7 cellular contexts compared by ENCODE assay signal in the genomic region with DNA sequence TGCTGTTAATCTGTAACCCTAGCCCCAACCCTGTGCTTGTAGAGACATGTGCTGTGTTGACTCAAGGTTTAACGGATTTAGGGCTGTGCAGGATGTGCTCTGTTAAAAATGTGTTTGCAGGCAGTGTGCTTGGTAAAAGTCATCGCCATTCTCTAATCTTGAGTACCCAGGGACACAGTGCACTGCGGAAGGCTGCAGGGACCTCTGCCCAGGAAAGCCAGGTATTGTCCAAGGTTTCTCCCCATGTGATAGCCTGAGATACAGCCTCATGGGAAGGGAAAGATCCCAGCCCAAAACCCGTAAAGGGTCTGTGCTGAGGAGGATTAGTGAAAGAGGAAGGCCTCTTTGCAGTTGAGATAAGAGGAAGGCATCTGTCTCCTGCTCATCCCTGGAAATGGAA. TPM values are rescaled to one million over a fixed set of nuclear protein-coding genes. Genes with fewer than 3 reads are reported as not detected.
"Had no signal": no experiment of that assay in that cellular context is flagged by ENCODE, and none has a peak within 500 bp of the region (broad histone marks: within the 10 kb centered on the region; RNA-seq: fewer than 3 reads in every experiment).

No MANE protein-coding gene starts in this region.

RNA-seq across cellular contexts. Expression of gene CLEC10A, which starts 8.4 kb away (rescaled TPM):
- total RNA-seq: activated B cell treated with CpG ODN at 0.5 μM for 24 hours; activated CD8-positive, alpha-beta T cell treated with anti-CD3 and anti-CD28 coated beads for 36 hours; activated T-cell treated with anti-CD3 and anti-CD28 coated beads, Interleukin-2, amount 50 U/mL, for 4 hours; activated T-helper 17 cell treated with anti-CD3 and anti-CD28 coated beads, Interleukin-2, amount 50 U/mL, for 72 hours had no signal
- polyA plus RNA-seq: naive thymus-derived CD4-positive, alpha-beta T cell had no signal

RNA-seq across cellular contexts. Expression of gene ASGR2, which starts 26.2 kb away (rescaled TPM):
- total RNA-seq: activated B cell treated with CpG ODN at 0.5 μM for 24 hours; activated CD8-positive, alpha-beta T cell treated with anti-CD3 and anti-CD28 coated beads for 36 hours; activated T-helper 17 cell treated with anti-CD3 and anti-CD28 coated beads, Interleukin-2, amount 50 U/mL, for 72 hours; dermis blood vessel endothelial cell; urinary bladder had no signal
- polyA plus RNA-seq: naive thymus-derived CD4-positive, alpha-beta T cell had no signal

RNA-seq across cellular contexts. Expression of gene SLC16A11, which starts 44.5 kb away (rescaled TPM):
- total RNA-seq: urinary bladder had no signal
